In the genomic region with DNA sequence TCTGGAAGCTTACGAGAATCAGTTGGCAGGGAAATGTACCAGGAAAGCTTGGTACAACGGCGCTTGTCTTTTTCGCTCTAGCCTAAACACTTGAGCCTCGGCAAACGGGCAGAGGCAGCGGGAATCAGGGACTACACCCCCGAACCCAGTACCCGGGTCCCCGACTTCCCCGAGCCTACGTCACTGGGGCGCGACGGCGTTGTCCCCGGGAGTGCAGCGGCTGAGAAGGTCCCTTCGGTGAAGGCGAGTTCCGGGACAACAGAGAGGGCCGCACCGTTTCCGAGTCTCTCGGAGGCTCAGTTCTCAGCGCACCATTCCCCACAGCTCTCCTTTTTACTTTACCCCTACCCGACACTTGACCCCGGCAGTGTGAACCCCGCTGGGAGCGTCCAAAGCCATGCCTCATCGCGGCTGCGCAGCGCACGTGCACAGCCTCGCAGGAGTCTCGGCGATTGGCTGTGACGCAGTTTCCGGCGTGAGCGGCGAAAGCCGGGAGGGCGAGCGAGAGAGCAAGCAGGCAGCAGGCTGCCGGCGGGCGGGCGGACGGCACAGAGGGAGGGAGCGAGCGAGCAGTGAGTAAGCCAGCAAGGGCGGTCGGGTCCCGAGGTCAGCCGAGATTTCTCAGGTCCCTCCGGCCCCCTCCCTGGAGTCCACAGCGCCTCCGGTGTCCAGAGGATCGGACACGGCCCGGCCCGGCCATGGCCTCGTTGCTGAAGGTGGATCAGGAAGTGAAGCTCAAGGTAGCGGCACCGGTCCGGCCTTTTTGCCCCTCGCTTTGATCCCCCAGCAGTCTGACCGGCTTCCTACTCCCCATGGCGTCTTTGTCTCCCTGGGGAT, we compare ENCODE assay signal across 1 cellular context.
TF ChIP-seq lines count a peak whose summit lies in the region.

A gene with protein sequence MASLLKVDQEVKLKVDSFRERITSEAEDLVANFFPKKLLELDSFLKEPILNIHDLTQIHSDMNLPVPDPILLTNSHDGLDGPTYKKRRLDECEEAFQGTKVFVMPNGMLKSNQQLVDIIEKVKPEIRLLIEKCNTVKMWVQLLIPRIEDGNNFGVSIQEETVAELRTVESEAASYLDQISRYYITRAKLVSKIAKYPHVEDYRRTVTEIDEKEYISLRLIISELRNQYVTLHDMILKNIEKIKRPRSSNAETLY (plus strand): TSS at position 464 of the 837 bp plus-strand sequence. CDS start 235 bp downstream, at position 699.

TF ChIP-seq in K562, 482 proteins besides CTCF, POLR2A, EP300 and RAD21 (continued from another document and continues in another):
- TF ChIP-seq, protein P1, sequence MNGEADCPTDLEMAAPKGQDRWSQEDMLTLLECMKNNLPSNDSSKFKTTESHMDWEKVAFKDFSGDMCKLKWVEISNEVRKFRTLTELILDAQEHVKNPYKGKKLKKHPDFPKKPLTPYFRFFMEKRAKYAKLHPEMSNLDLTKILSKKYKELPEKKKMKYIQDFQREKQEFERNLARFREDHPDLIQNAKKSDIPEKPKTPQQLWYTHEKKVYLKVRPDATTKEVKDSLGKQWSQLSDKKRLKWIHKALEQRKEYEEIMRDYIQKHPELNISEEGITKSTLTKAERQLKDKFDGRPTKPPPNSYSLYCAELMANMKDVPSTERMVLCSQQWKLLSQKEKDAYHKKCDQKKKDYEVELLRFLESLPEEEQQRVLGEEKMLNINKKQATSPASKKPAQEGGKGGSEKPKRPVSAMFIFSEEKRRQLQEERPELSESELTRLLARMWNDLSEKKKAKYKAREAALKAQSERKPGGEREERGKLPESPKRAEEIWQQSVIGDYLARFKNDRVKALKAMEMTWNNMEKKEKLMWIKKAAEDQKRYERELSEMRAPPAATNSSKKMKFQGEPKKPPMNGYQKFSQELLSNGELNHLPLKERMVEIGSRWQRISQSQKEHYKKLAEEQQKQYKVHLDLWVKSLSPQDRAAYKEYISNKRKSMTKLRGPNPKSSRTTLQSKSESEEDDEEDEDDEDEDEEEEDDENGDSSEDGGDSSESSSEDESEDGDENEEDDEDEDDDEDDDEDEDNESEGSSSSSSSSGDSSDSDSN (IDR thresholded peaks at IDR 0.05; ENCODE audit: borderline replicate concordance in 1 of 2, low read depth in 2 of 2, low read length in 2 of 2): 0 out of 4 replicates have a peak, but pooled peaks of 1 of the 2 experiments have one; percentile 59
- TF ChIP-seq SP2 (IDR thresholded peaks at IDR 0.05; ENCODE audit: extremely low read depth, low read depth, low read length, poor library complexity, severe bottlenecking) (no peak), ZNF76 (CRISPR knock-in tag; IDR thresholded peaks at IDR 0.05; ENCODE audit: borderline replicate concordance) (no peak), LARP7 (IDR thresholded peaks at IDR 0.05) (no peak), ZBTB17 (CRISPR knock-in tag; IDR thresholded peaks at IDR 0.05) (peak; percentile 91), CTBP1 (IDR thresholded peaks at IDR 0.05; ENCODE audit: borderline replicate concordance) (peak; percentile 54), CCAR2 (IDR thresholded peaks at IDR 0.05; ENCODE audit: low read depth, low read length) (no peak), ZNF3 (CRISPR knock-in tag; IDR thresholded peaks at IDR 0.05) (no peak), RAD51 (IDR thresholded peaks at IDR 0.05; ENCODE audit: borderline replicate concordance, low read depth) (0 out of 2 replicates have a peak, but pooled peaks have one; percentile 35), MYC (IDR thresholded peaks at IDR 0.05; ENCODE audit: low read depth, low read length) (peak; percentile 99), MYC (CRISPR knock-in tag; IDR thresholded peaks at IDR 0.05; ENCODE audit: borderline replicate concordance, low read depth) (peak; percentile 100), NR2F6 (CRISPR knock-in tag; IDR thresholded peaks at IDR 0.05) (no peak), ZFPM2 (CRISPR knock-in tag; IDR thresholded peaks at IDR 0.05) (no peak), ZNF134 (CRISPR knock-in tag; conservative IDR thresholded peaks at IDR 0.05) (no peak), ZNF12 (CRISPR knock-in tag; IDR thresholded peaks at IDR 0.05) (no peak), RBM22 (IDR thresholded peaks at IDR 0.05; ENCODE audit: low read depth, low read length, poor library complexity, severe bottlenecking) (peak; percentile 21), NFIC (IDR thresholded peaks at IDR 0.05) (no peak; the same call in 1 of the 2 replicates), SOX6 (IDR thresholded peaks at IDR 0.05) (0 out of 2 replicates have a peak, but pooled peaks have one; percentile 35), NRF1 (conservative IDR thresholded peaks at IDR 0.05 in 1 of 2, IDR thresholded peaks at IDR 0.05 in 1 of 2) (peak; percentile 90 to 91), YBX1 (IDR thresholded peaks at IDR 0.05) (no peak), DPF2 (IDR thresholded peaks at IDR 0.05) (peak; percentile 16; the same call in 1 of the 2 replicates), FOXK2 (conservative IDR thresholded peaks at IDR 0.05 in 1 of 2, IDR thresholded peaks at IDR 0.05 in 1 of 2; ENCODE audit: low read depth in 2 of 2) (peak; percentile 98 to 99), STAT5A (IDR thresholded peaks at IDR 0.05; ENCODE audit: borderline replicate concordance, low read length) (no peak), POLR3G (IDR thresholded peaks at IDR 0.05; ENCODE audit: extremely low read depth, insufficient read length, insufficient replicate concordance) (no peak), NFYB (IDR thresholded peaks at IDR 0.05; ENCODE audit: extremely low read depth, insufficient read length) (no peak), ZNF324 (CRISPR knock-in tag; IDR thresholded peaks at IDR 0.05) (no peak), NEUROD1 (IDR thresholded peaks at IDR 0.05; ENCODE audit: borderline replicate concordance, low read depth, low read length, partially characterized antibody) (peak; percentile 12), ZNF174 (CRISPR knock-in tag; IDR thresholded peaks at IDR 0.05) (no peak), ZNF644 (tag; IDR thresholded peaks at IDR 0.05; ENCODE audit: low read depth) (no peak), BRCA1 (IDR thresholded peaks at IDR 0.05) (no peak), BRCA1 (CRISPR knock-in tag; IDR thresholded peaks at IDR 0.05) (no peak), BHLHE40 (IDR thresholded peaks at IDR 0.05; ENCODE audit: low read length) (peak; percentile 100), LCOR (CRISPR knock-in tag; IDR thresholded peaks at IDR 0.05) (no peak), STAG1 (CRISPR knock-in tag; IDR thresholded peaks at IDR 0.05; ENCODE audit: borderline replicate concordance) (peak; percentile 31; the same call in 1 of the 2 replicates)
- TF ChIP-seq, protein P2, sequence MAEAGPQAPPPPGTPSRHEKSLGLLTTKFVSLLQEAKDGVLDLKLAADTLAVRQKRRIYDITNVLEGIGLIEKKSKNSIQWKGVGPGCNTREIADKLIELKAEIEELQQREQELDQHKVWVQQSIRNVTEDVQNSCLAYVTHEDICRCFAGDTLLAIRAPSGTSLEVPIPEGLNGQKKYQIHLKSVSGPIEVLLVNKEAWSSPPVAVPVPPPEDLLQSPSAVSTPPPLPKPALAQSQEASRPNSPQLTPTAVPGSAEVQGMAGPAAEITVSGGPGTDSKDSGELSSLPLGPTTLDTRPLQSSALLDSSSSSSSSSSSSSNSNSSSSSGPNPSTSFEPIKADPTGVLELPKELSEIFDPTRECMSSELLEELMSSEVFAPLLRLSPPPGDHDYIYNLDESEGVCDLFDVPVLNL (CRISPR knock-in tag; IDR thresholded peaks at IDR 0.05; ENCODE audit: low read depth): no peak
- TF ChIP-seq, protein P3, sequence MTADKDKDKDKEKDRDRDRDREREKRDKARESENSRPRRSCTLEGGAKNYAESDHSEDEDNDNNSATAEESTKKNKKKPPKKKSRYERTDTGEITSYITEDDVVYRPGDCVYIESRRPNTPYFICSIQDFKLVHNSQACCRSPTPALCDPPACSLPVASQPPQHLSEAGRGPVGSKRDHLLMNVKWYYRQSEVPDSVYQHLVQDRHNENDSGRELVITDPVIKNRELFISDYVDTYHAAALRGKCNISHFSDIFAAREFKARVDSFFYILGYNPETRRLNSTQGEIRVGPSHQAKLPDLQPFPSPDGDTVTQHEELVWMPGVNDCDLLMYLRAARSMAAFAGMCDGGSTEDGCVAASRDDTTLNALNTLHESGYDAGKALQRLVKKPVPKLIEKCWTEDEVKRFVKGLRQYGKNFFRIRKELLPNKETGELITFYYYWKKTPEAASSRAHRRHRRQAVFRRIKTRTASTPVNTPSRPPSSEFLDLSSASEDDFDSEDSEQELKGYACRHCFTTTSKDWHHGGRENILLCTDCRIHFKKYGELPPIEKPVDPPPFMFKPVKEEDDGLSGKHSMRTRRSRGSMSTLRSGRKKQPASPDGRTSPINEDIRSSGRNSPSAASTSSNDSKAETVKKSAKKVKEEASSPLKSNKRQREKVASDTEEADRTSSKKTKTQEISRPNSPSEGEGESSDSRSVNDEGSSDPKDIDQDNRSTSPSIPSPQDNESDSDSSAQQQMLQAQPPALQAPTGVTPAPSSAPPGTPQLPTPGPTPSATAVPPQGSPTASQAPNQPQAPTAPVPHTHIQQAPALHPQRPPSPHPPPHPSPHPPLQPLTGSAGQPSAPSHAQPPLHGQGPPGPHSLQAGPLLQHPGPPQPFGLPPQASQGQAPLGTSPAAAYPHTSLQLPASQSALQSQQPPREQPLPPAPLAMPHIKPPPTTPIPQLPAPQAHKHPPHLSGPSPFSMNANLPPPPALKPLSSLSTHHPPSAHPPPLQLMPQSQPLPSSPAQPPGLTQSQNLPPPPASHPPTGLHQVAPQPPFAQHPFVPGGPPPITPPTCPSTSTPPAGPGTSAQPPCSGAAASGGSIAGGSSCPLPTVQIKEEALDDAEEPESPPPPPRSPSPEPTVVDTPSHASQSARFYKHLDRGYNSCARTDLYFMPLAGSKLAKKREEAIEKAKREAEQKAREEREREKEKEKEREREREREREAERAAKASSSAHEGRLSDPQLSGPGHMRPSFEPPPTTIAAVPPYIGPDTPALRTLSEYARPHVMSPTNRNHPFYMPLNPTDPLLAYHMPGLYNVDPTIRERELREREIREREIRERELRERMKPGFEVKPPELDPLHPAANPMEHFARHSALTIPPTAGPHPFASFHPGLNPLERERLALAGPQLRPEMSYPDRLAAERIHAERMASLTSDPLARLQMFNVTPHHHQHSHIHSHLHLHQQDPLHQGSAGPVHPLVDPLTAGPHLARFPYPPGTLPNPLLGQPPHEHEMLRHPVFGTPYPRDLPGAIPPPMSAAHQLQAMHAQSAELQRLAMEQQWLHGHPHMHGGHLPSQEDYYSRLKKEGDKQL (CRISPR knock-in tag; IDR thresholded peaks at IDR 0.05; ENCODE audit: borderline replicate concordance): no peak
- TF ChIP-seq, protein P4, sequence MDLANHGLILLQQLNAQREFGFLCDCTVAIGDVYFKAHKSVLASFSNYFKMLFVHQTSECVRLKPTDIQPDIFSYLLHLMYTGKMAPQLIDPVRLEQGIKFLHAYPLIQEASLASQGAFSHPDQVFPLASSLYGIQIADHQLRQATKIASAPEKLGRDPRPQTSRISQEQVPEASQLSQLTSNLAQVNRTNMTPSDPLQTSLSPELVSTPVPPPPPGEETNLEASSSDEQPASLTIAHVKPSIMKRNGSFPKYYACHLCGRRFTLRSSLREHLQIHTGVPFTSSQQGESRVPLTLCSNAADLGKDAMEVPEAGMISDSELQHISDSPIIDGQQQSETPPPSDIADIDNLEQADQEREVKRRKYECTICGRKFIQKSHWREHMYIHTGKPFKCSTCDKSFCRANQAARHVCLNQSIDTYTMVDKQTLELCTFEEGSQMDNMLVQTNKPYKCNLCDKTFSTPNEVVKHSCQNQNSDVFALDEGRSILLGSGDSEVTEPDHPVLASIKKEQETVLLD (IDR thresholded peaks at IDR 0.05): peak; percentile 68; the same call in 1 of the 2 replicates
- TF ChIP-seq, protein P5, sequence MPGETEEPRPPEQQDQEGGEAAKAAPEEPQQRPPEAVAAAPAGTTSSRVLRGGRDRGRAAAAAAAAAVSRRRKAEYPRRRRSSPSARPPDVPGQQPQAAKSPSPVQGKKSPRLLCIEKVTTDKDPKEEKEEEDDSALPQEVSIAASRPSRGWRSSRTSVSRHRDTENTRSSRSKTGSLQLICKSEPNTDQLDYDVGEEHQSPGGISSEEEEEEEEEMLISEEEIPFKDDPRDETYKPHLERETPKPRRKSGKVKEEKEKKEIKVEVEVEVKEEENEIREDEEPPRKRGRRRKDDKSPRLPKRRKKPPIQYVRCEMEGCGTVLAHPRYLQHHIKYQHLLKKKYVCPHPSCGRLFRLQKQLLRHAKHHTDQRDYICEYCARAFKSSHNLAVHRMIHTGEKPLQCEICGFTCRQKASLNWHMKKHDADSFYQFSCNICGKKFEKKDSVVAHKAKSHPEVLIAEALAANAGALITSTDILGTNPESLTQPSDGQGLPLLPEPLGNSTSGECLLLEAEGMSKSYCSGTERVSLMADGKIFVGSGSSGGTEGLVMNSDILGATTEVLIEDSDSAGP (CRISPR knock-in tag; IDR thresholded peaks at IDR 0.05): no peak
- TF ChIP-seq, protein P6, sequence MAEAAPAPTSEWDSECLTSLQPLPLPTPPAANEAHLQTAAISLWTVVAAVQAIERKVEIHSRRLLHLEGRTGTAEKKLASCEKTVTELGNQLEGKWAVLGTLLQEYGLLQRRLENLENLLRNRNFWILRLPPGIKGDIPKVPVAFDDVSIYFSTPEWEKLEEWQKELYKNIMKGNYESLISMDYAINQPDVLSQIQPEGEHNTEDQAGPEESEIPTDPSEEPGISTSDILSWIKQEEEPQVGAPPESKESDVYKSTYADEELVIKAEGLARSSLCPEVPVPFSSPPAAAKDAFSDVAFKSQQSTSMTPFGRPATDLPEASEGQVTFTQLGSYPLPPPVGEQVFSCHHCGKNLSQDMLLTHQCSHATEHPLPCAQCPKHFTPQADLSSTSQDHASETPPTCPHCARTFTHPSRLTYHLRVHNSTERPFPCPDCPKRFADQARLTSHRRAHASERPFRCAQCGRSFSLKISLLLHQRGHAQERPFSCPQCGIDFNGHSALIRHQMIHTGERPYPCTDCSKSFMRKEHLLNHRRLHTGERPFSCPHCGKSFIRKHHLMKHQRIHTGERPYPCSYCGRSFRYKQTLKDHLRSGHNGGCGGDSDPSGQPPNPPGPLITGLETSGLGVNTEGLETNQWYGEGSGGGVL (CRISPR knock-in tag; IDR thresholded peaks at IDR 0.05): no peak
- TF ChIP-seq, protein P7, sequence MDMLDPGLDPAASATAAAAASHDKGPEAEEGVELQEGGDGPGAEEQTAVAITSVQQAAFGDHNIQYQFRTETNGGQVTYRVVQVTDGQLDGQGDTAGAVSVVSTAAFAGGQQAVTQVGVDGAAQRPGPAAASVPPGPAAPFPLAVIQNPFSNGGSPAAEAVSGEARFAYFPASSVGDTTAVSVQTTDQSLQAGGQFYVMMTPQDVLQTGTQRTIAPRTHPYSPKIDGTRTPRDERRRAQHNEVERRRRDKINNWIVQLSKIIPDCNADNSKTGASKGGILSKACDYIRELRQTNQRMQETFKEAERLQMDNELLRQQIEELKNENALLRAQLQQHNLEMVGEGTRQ (CRISPR knock-in tag; IDR thresholded peaks at IDR 0.05): peak; percentile 62
- TF ChIP-seq, protein P8, sequence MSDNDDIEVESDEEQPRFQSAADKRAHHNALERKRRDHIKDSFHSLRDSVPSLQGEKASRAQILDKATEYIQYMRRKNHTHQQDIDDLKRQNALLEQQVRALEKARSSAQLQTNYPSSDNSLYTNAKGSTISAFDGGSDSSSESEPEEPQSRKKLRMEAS (CRISPR knock-in tag; IDR thresholded peaks at IDR 0.05): peak; percentile 99
